7 cellular contexts compared by ENCODE assay signal in genomic region chr2:219407343-219407742, GRCh38. TPM values are rescaled to one million over a fixed set of nuclear protein-coding genes. Genes with fewer than 3 reads are reported as not detected.
"Had no signal": no experiment of that assay in that cellular context is flagged by ENCODE, and none has a peak within 500 bp of the region (broad histone marks: within the 10 kb centered on the region; RNA-seq: fewer than 3 reads in every experiment).

No MANE protein-coding gene starts in this region.

RNA-seq across cellular contexts. Expression of gene DES, which starts 10.8 kb away (rescaled TPM):
- total RNA-seq: activated CD8-positive, alpha-beta T cell treated with anti-CD3 and anti-CD28 coated beads, Interleukin-2, amount 10 ng/mL, durations not matched to agents 7 days and 5 days; activated T-helper 1 cell treated with anti-CD3 and anti-CD28 coated beads, Interleukin-12 subunit alpha, Interleukin-12 subunit beta, Interleukin-2, Interleukin-4 antibody, amounts not matched to agents 30 ng/mL and 10 ng/mL and 1 ng/mL, durations not matched to agents 14 hours and 24 hours and 36 hours; dermis microvascular lymphatic vessel endothelial cell; endothelial cell of umbilical vein; glomerular endothelial cell; T-helper 1 cell treated with Interleukin-12 subunit alpha and Interleukin-12 subunit beta and Interleukin-4 antibody, amounts not matched to agents 30 ng/mL and 1 ng/mL, for 36 hours had no signal
- polyA plus RNA-seq: endothelial cell of umbilical vein, neural cell had no signal
